13 cellular contexts compared by ENCODE assay signal in genomic region chr16:66519974-66520373, GRCh38. TPM values are rescaled to one million over a fixed set of nuclear protein-coding genes. Genes with fewer than 3 reads are reported as not detected.
DNase-seq lines count a peak whose midpoint lies in the region; ATAC-seq and TF ChIP-seq lines count a peak whose summit lies in the region.
"Had no signal": no experiment of that assay in that cellular context is flagged by ENCODE, and none has a peak within 500 bp of the region (broad histone marks: within the 10 kb centered on the region; RNA-seq: fewer than 3 reads in every experiment).

No MANE protein-coding gene starts in this region.

- H4K20me1 ChIP-seq in H9 (ENCODE audit: control insufficient read depth, insufficient read depth, insufficient read length): no peaks in the 10 kb centered on the region

- no peak overlapping the region for H2BK15ac ChIP-seq in H9 (ENCODE audit: low read depth, low read length)

- no peak overlapping the region for H3T11ph ChIP-seq in H9 (ENCODE audit: low read length)

- H3K4me1 Mint-ChIP-seq in H9: peaks cover 19 to 23% of the 10 kb centered on the region in 2 experiments

- H3K4me3 ChIP-seq in esophagus (ENCODE audit: low read depth in 1 of 2, low read length in 2 of 2) (no peak overlapping the region), skin epidermis (no peak overlapping the region)
- H3K4me3 ChIP-seq: hepatocyte had no signal

- H3K79me2 ChIP-seq in H9 (ENCODE audit: insufficient read depth, low read length): no peaks in the 10 kb centered on the region
- H3K79me2 ChIP-seq: hepatocyte had no signal

- peaks cover 0 to 3% of the 10 kb centered on the region in 2 experiments; a peak in 1 of 5 replicates for H3K9me3 Mint-ChIP-seq in H9

- no peaks in the 10 kb centered on the region; the same call in none of the 2 replicates for H3K27me3 Mint-ChIP-seq in H9 (ENCODE audit: low read depth)

- H3K27ac ChIP-seq in H9 (ENCODE audit: insufficient read length, low read depth, low read length) (no peak overlapping the region), VCaP (peak overlapping the region; percentile 98; the same call in 1 of the 2 replicates), esophagus (ENCODE audit: low read depth in 2 of 2, low read length in 1 of 2) (peak overlapping the region; percentile 32 to 61), skin epidermis (peak overlapping the region; percentile 8 to 99 (median 78))
- H3K27ac ChIP-seq: hepatocyte had no signal

- H3K36me3 Mint-ChIP-seq in H9 (ENCODE audit: insufficient read depth in 1 of 3, low read depth in 3 of 3): peaks cover 0 to 6% (median 3%) of the 10 kb centered on the region in 3 experiments; a peak in 3 of 7 replicates

- TF ChIP-seq CTCF in H9 (conservative IDR thresholded peaks at IDR 0.05) (no peak), VCaP (conservative IDR thresholded peaks at IDR 0.05) (no peak)

- no peaks in the 10 kb centered on the region for H3K23me2 ChIP-seq in H9 (ENCODE audit: insufficient read length, low read depth, low read length, poor library complexity, severe bottlenecking)

- no peak overlapping the region for H2BK5ac ChIP-seq in H9 (ENCODE audit: insufficient read length, low read length)

- H4K5ac ChIP-seq in H9 (ENCODE audit: insufficient read length, low read depth, low read length): no peak overlapping the region

- H2BK12ac ChIP-seq in H9 (ENCODE audit: insufficient read length, low read depth, low read length): no peak overlapping the region

- DNase-seq in H9 (no peak), mesenteric fat pad (ENCODE audit: low spot score) (no peak), amniotic stem cell (lab: John Stamatoyannopoulos, UW) (no peak), NCI-H2029 treated with DMSO at 0.1 percent for 48 hours (lab: John Stamatoyannopoulos, UW) (no peak)
- DNase-seq: GOT3; NCI-H69; stimulated activated CD4-positive, alpha-beta T cell treated with anti-CD3 and anti-CD28 coated beads, Interleukin-4, amount 100 ng/mL, for 1 hour; SW 1271 had no signal

- H3K4ac ChIP-seq in H9 (ENCODE audit: low read depth, low read length): no peak overlapping the region

- H4K91ac ChIP-seq in H9 (ENCODE audit: insufficient read length, low read depth, low read length): no peak overlapping the region

- H3K27me3 ChIP-seq in H9 (ENCODE audit: insufficient read depth, low read length) (no peaks in the 10 kb centered on the region), esophagus (ENCODE audit: control insufficient read depth in 1 of 2, insufficient read depth in 2 of 2, low read length in 2 of 2) (no peaks in the 10 kb centered on the region)
- H3K27me3 ChIP-seq: hepatocyte had no signal

- no peak overlapping the region for H3K56ac ChIP-seq in H9 (ENCODE audit: insufficient read length, low read depth, low read length)

- ATAC-seq in GM19452 (IDR thresholded peaks at IDR 0.05; ENCODE audit: unreplicated experiment): no peak

- H3K4me3 Mint-ChIP-seq in H9: no peak overlapping the region

- no peak overlapping the region for H2AK5ac ChIP-seq in H9 (ENCODE audit: insufficient read length, low read length)

- H3K36me3 ChIP-seq in esophagus (ENCODE audit: control insufficient read depth in 2 of 2, insufficient read depth in 2 of 2, low read length in 1 of 2): peaks cover 0 to 1% of the 10 kb centered on the region in 2 donors

- no peaks in the 10 kb centered on the region for H3K4me1 ChIP-seq in H9 (ENCODE audit: insufficient read depth, low read length)
- H3K4me1 ChIP-seq in esophagus (ENCODE audit: control insufficient read depth in 2 of 2, insufficient read depth in 2 of 2, low read length in 1 of 2): peaks cover 10 to 46% of the 10 kb centered on the region in 2 donors

- no peaks in the 10 kb centered on the region for H3K79me1 ChIP-seq in H9 (ENCODE audit: insufficient read depth, low read depth, low read length, poor library complexity, severe bottlenecking)

- no peak overlapping the region for H2BK120ac ChIP-seq in H9 (ENCODE audit: low read depth, low read length, poor library complexity, severe bottlenecking)

- H3K18ac ChIP-seq in H9 (ENCODE audit: insufficient read length, low read depth, low read length): no peak overlapping the region

- H3K9me3 ChIP-seq in H9 (ENCODE audit: control insufficient read depth, low read depth, low read length): no peaks in the 10 kb centered on the region
- H3K9me3 ChIP-seq in esophagus (ENCODE audit: control insufficient read depth in 2 of 2, insufficient read depth in 1 of 2, low read depth in 1 of 2, low read length in 1 of 2): no peaks in the 10 kb centered on the region

- H4K8ac ChIP-seq in H9 (replicated peaks; ENCODE audit: insufficient read length, low read depth, low read length): no peak overlapping the region

- H3K23ac ChIP-seq in H9 (ENCODE audit: insufficient read length, low read depth, low read length): no peak overlapping the region

- no peak overlapping the region for H2AFZ ChIP-seq in H9 (ENCODE audit: low read length)
- H2AFZ ChIP-seq: hepatocyte had no signal

- H3K4me2 ChIP-seq in H9 (ENCODE audit: insufficient read depth, insufficient read length, low read length): no peak overlapping the region
- H3K4me2 ChIP-seq: hepatocyte had no signal

- WGBS in H9 (ENCODE audit: extremely low coverage, insufficient read length, low lambda C conversion rate): no CpG with 5 or more reads among the region's 6 CpGs
- 92 to 97% methylated on average over 6 of the region's 6 CpGs for WGBS in esophagus, 2 donors

- no peak overlapping the region for H3K14ac ChIP-seq in H9 (ENCODE audit: insufficient read depth, low read length)

- H2BK20ac ChIP-seq in H9 (ENCODE audit: low read depth, low read length, poor library complexity, severe bottlenecking): no peak overlapping the region

- H3K27ac Mint-ChIP-seq in H9: peak overlapping the region in 2 of 3 experiments; percentile 20 to 79; a peak in 3 of 7 replicates

- H3K9ac ChIP-seq in H9 (ENCODE audit: extremely low read depth, insufficient read length, low read length): no peak overlapping the region

RNA-seq across cellular contexts. Expression of gene TK2, which starts 29.9 kb away (rescaled TPM):
- total RNA-seq in H9 (2021) (5.2 and 6.3 TPM in 2 replicates), mesenteric fat pad (58.3 TPM)
- polyA plus RNA-seq in esophagus: 1 to 10 TPM; 5.9 to 8.3 TPM

RNA-seq across cellular contexts. Expression of gene CKLF, which starts 32.4 kb away (rescaled TPM):
- total RNA-seq in H9 (2021) (23.1 and 25.9 TPM in 2 replicates), mesenteric fat pad (41.6 TPM)
- 10 to 100 TPM; 14.9 to 29.7 TPM for polyA plus RNA-seq in esophagus

RNA-seq across cellular contexts. Expression of gene CMTM1, which starts 46.3 kb away (rescaled TPM):
- total RNA-seq in H9 (2021) (2.1 and 2.6 TPM in 2 replicates), mesenteric fat pad (6.4 TPM)
- polyA plus RNA-seq in esophagus: under 1 TPM; 0.14 to 0.22 TPM

RNA-seq across cellular contexts. Expression of gene CMTM2, which starts 59.3 kb away (rescaled TPM):
- total RNA-seq in H9 (2021) (not detected in 2 replicates), mesenteric fat pad (1.00 TPM)
- under 1 TPM in 1 of 2 donors, not detected in 1; 0.06 TPM for polyA plus RNA-seq in esophagus
- total RNA-seq: hepatocyte had no signal
